10 cellular contexts compared by ENCODE assay signal in genomic region chr6:167150815-167151557, GRCh38. TPM values are rescaled to one million over a fixed set of nuclear protein-coding genes. Genes with fewer than 3 reads are reported as not detected.
A peak's percentile ranks its signal among the peaks of the same experiment; 100 is the strongest.
DNase-seq lines count a peak whose midpoint lies in the region; ATAC-seq and TF ChIP-seq lines count a peak whose summit lies in the region.
"Had no signal": no experiment of that assay in that cellular context is flagged by ENCODE, and none has a peak within 500 bp of the region (broad histone marks: within the 10 kb centered on the region; RNA-seq: fewer than 3 reads in every experiment).

No MANE protein-coding gene starts in this region.

- peak; percentile 59 for ATAC-seq in GM21737 (IDR thresholded peaks at IDR 0.05; ENCODE audit: unreplicated experiment)
- peak; percentile 49 for ATAC-seq in HG03460 (IDR thresholded peaks at IDR 0.05; ENCODE audit: unreplicated experiment)
- peak; percentile 42 for ATAC-seq in stimulated activated naive CD8-positive, alpha-beta T cell treated with anti-CD3 and anti-CD28 coated beads, Interleukin-15, Interleukin-2, amounts not matched to agents 100 U/mL and 50 U/mL, for 24 hours

- TF ChIP-seq CTCF in breast epithelium (IDR thresholded peaks at IDR 0.05), result no peak

- H3K9me3 ChIP-seq in breast epithelium, result no peaks in the 10 kb centered on the region
- H3K9me3 ChIP-seq: neutrophil had no signal

- peaks cover 0 to 9% of the 10 kb centered on the region in 2 donors for H3K27me3 ChIP-seq in breast epithelium

- intact Hi-C loops in breast epithelium (cut with DNase I; ENCODE audit: low total_unique reads), result no loop called here

- no peak overlapping the region for H3K4me3 ChIP-seq in breast epithelium

- TF ChIP-seq POLR2A in breast epithelium (IDR thresholded peaks at IDR 0.05), result no peak

- H3K36me3 ChIP-seq in breast epithelium, result no peaks in the 10 kb centered on the region
- H3K36me3 ChIP-seq: neutrophil had no signal

- H3K27ac ChIP-seq in breast epithelium, result no peak overlapping the region
- H3K27ac ChIP-seq: neutrophil had no signal

- DNase-seq in stimulated activated CD4-positive, alpha-beta T cell treated with anti-CD3 and anti-CD28 coated beads, Interleukin-15, amount 100 ng/mL, for 24 hours, result peak; percentile 16
- no peak for DNase-seq in stimulated activated CD4-positive, alpha-beta T cell treated with anti-CD3 and anti-CD28 coated beads, Interleukin-2, amount 100 ng/mL, for 24 hours
- DNase-seq in stimulated activated naive CD8-positive, alpha-beta T cell treated with anti-CD3 and anti-CD28 coated beads, Interleukin-15, Interleukin-2, amounts not matched to agents 100 U/mL and 50 U/mL, for 24 hours, result no peak
- DNase-seq in breast epithelium (ENCODE audit: low spot score in 2 of 2), result no peak
- no peak for DNase-seq in cerebellar cortex (ENCODE audit: low spot score)
- DNase-seq in midbrain (lab: John Stamatoyannopoulos, UW), result no peak

- no peaks in the 10 kb centered on the region for H3K4me1 ChIP-seq in breast epithelium

RNA-seq across cellular contexts. Expression of gene GPR31, which starts 6.8 kb away (rescaled TPM):
- not detected for total RNA-seq in breast epithelium
- total RNA-seq: fibroblast of lung had no signal

RNA-seq across cellular contexts. Expression of gene CCR6, which starts 28.1 kb away (rescaled TPM):
- total RNA-seq in breast epithelium, result under 1 TPM in 1 of 3 donors, not detected in 2; 0.73 TPM
- total RNA-seq: fibroblast of lung had no signal
